ENCODE assay signal across 8 cellular contexts in the genomic region with DNA sequence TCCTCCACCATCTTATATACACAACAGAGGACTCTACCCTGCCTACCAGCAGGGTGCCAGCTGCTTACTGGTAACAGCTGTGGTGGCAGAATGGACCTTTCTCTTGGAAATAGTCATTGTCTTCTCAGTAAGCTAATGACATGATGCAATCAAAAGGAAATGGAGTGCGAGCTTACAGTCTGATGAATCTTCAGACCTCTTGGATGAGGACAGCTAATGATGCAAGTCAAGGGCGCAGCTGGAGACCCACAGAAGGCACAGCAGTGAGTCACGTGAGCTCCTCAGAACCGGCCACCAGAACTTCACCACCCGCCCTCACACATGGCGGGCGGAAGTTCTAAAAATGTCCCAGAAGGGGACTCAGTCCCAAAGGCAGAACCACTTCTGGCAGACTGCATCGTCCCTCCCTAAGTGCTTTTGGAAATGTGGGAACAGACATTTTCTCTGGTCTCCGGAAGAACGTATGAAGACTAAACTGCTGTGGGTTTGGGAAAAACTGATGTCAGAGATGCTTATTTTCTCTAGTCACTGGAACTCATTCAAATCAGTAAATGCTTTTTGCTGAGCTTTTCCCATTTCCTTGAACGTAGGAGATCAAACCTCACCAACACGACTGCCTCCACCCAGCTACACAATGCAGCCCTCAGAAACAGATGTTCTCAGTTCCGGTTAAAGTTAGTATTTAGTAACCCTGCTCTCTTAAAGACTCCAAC.
DNase-seq lines count a peak whose midpoint lies in the region; ATAC-seq and TF ChIP-seq lines count a peak whose summit lies in the region.

No MANE protein-coding gene starts in this region.

- TF ChIP-seq CTCF in stomach (IDR thresholded peaks at IDR 0.05): no peak

- no peak overlapping the region for H3K27ac Mint-ChIP-seq in activated CD8-positive, alpha-beta memory T cell treated with anti-CD3 and anti-CD28 coated beads, Interleukin-2, amount 10 ng/mL, durations not matched to agents 7 days and 5 days

- peak overlapping the region; percentile 86 for H3K27ac ChIP-seq in right cardiac atrium (ENCODE audit: low read length)
- peak overlapping the region; percentile 57 to 85 (median 67) for H3K27ac ChIP-seq in stomach

- H3K4me1 ChIP-seq in right cardiac atrium (ENCODE audit: control insufficient read depth, insufficient read depth, low read length) (peaks cover 2% of the 10 kb centered on the region), stomach (peaks cover 0 to 6% (median 5%) of the 10 kb centered on the region in 4 donors)

- WGBS in right cardiac atrium: 44% methylated on average over 13 of the region's 13 CpGs
- 63 to 82% (median 68%) methylated on average over 10 to 13 of the region's 13 CpGs for WGBS in stomach, 5 donors

- H3K27me3 Mint-ChIP-seq in activated CD8-positive, alpha-beta memory T cell treated with anti-CD3 and anti-CD28 coated beads, Interleukin-2, amount 10 ng/mL, durations not matched to agents 7 days and 5 days: no peaks in the 10 kb centered on the region

- H3K9me3 ChIP-seq in right cardiac atrium (ENCODE audit: control insufficient read depth, low read length) (no peaks in the 10 kb centered on the region), stomach (no peaks in the 10 kb centered on the region)

- H3K4me1 Mint-ChIP-seq in activated CD8-positive, alpha-beta memory T cell treated with anti-CD3 and anti-CD28 coated beads, Interleukin-2, amount 10 ng/mL, durations not matched to agents 7 days and 5 days: peaks cover 21% of the 10 kb centered on the region

- peak; percentile 54 for DNase-seq in activated CD8-positive, alpha-beta memory T cell treated with anti-CD3 and anti-CD28 coated beads, Interleukin-2, amount 50 U/mL, for 48 hours
- DNase-seq in activated CD8-positive, alpha-beta memory T cell treated with anti-CD3 and anti-CD28 coated beads, Interleukin-2, amount 10 ng/mL, durations not matched to agents 7 days and 5 days: no peak
- DNase-seq in activated T-cell treated with anti-CD3 and anti-CD28 coated beads, Interleukin-2, amount 50 U/mL, for 1 hour: peak; percentile 18
- peak; percentile 77 to 81 (median 81) for DNase-seq in right cardiac atrium
- DNase-seq in stomach: peak; percentile 39
- no peak for DNase-seq in inferior parietal cortex (ENCODE audit: extremely low spot score)

- intact Hi-C loops in right cardiac atrium (cut with DNase I) (no loop called here), stomach (cut with DNase I; ENCODE audit: low total_unique reads) (no loop called here)

- H3K4me3 Mint-ChIP-seq in activated CD8-positive, alpha-beta memory T cell treated with anti-CD3 and anti-CD28 coated beads, Interleukin-2, amount 10 ng/mL, durations not matched to agents 7 days and 5 days: no peak overlapping the region

- no peaks in the 10 kb centered on the region for H3K9me3 Mint-ChIP-seq in activated CD8-positive, alpha-beta memory T cell treated with anti-CD3 and anti-CD28 coated beads, Interleukin-2, amount 10 ng/mL, durations not matched to agents 7 days and 5 days (ENCODE audit: low read depth)

- H3K27me3 ChIP-seq in right cardiac atrium (ENCODE audit: control insufficient read depth, insufficient read depth) (no peaks in the 10 kb centered on the region), stomach (no peaks in the 10 kb centered on the region)

- H3K36me3 ChIP-seq in stomach: no peaks in the 10 kb centered on the region

- TF ChIP-seq EP300 in stomach (IDR thresholded peaks at IDR 0.05): no peak

- ATAC-seq in activated CD8-positive, alpha-beta memory T cell treated with anti-CD3 and anti-CD28 coated beads, Interleukin-2, amount 10 ng/mL, durations not matched to agents 7 days and 5 days: no peak
- ATAC-seq in right cardiac atrium (peak; percentile 88 to 95), GM21825 (IDR thresholded peaks at IDR 0.05; ENCODE audit: unreplicated experiment) (no peak), HG03432 (IDR thresholded peaks at IDR 0.05; ENCODE audit: unreplicated experiment) (no peak)

- no peak for TF ChIP-seq POLR2A in stomach (IDR thresholded peaks at IDR 0.05)

- H3K4me3 ChIP-seq in right cardiac atrium (ENCODE audit: low read length): peak overlapping the region; percentile 21
- no peak overlapping the region for H3K4me3 ChIP-seq in stomach

- CTCF ChIA-PET in activated CD8-positive, alpha-beta memory T cell treated with anti-CD3 and anti-CD28 coated beads, Interleukin-2, amount 10 ng/mL, durations not matched to agents 7 days and 5 days (lab: Charles Lee): interaction anchor here (1.0 to 2.0 kb wide), 3 partner anchors 11 to 132 kb away, joined by 4 to 6 read pairs (median 4); no protein-coding TSS in a partner anchor

- no peaks in the 10 kb centered on the region for H3K36me3 Mint-ChIP-seq in activated CD8-positive, alpha-beta memory T cell treated with anti-CD3 and anti-CD28 coated beads, Interleukin-2, amount 10 ng/mL, durations not matched to agents 7 days and 5 days

Comparison
In these comparisons a context has a peak if more than half of its experiments do, and no peak if none do; other contexts are left out.
1. DNase-seq: peak in activated CD8-positive, alpha-beta memory T cell treated with anti-CD3 and anti-CD28 coated beads, Interleukin-2, amount 50 U/mL, for 48 hours (single experiment), activated T-cell treated with anti-CD3 and anti-CD28 coated beads, Interleukin-2, amount 50 U/mL, for 1 hour (single experiment), right cardiac atrium (3 of 3) and stomach (single experiment); none in activated CD8-positive, alpha-beta memory T cell treated with anti-CD3 and anti-CD28 coated beads, Interleukin-2, amount 10 ng/mL, durations not matched to agents 7 days and 5 days (single experiment) and inferior parietal cortex (single experiment).
2. ATAC-seq: peak in right cardiac atrium (2 of 2); none in activated CD8-positive, alpha-beta memory T cell treated with anti-CD3 and anti-CD28 coated beads, Interleukin-2, amount 10 ng/mL, durations not matched to agents 7 days and 5 days (single experiment), GM21825 (single experiment) and HG03432 (single experiment).